ENCODE assay signal across 8 cellular contexts in genomic region chr16:56332464-56333079, GRCh38.
DNase-seq lines count a peak whose midpoint lies in the region; TF ChIP-seq lines count a peak whose summit lies in the region.

No MANE protein-coding gene starts in this region.

- POLR2A ChIA-PET in HEK293 (lab: Yijun Ruan, JAX) = interaction anchor here (0.8 kb wide), 1 partner anchor 24 kb away, joined by 3 read pairs; no protein-coding TSS in a partner anchor

- peaks cover 9% of the 10 kb centered on the region for H3K4me1 Mint-ChIP-seq in type B pancreatic cell (ENCODE audit: unreplicated experiment)

- H3K27ac Mint-ChIP-seq in type B pancreatic cell = peak overlapping the region; percentile 43

- H3K9me3 Mint-ChIP-seq in type B pancreatic cell = no peaks in the 10 kb centered on the region

- H3K9me3 ChIP-seq in HEK293 (ENCODE audit: control insufficient read depth, insufficient read depth, low read depth, low read length) = no peaks in the 10 kb centered on the region

- no peak overlapping the region for H3K4me3 ChIP-seq in HEK293 (ENCODE audit: low read depth, low read length)

- H3K4me1 ChIP-seq in HEK293 (ENCODE audit: control insufficient read depth, insufficient read depth, low read length) = no peaks in the 10 kb centered on the region

- no peak overlapping the region for H3K4me3 Mint-ChIP-seq in type B pancreatic cell

- H3K36me3 ChIP-seq in HEK293 (ENCODE audit: control insufficient read depth in 2 of 2, insufficient read depth in 1 of 2, low read length in 2 of 2) = no peaks in the 10 kb centered on the region

- TF ChIP-seq CTCF in HEK293 (tag by site-specific recombination; IDR thresholded peaks at IDR 0.05) (no peak), type B pancreatic cell (conservative IDR thresholded peaks at IDR 0.05) (peak; percentile 60)

- H3K27me3 Mint-ChIP-seq in type B pancreatic cell = no peaks in the 10 kb centered on the region

- no peaks in the 10 kb centered on the region for H3K36me3 Mint-ChIP-seq in type B pancreatic cell

- CTCF ChIA-PET in HEK293 (lab: Yijun Ruan, JAX) = interaction anchor here (0.5 to 3.2 kb wide), 7 partner anchors 14 to 815 kb away, joined by 3 to 14 read pairs (median 4); no protein-coding TSS in a partner anchor

- in situ Hi-C loops in ACHN (cut with HindIII; ENCODE audit: low pct_ligation_motif_present, low pct_unique_long_range_greater_than_20kb, low sequenced_read_pairs) = no loop called here

- no peak overlapping the region for H3K27ac ChIP-seq in HEK293 (ENCODE audit: extremely low read depth, low read depth, low read length)

- DNase-seq in ACHN = peak; percentile 84
- DNase-seq in astrocyte of the hippocampus (ENCODE audit: low read depth, low spot score) = peak; percentile 21
- peak; percentile 62 for DNase-seq in inferior parietal cortex (ENCODE audit: extremely low spot score)
- no peak for DNase-seq in type B pancreatic cell (ENCODE audit: extremely low spot score, unreplicated experiment)
- no peak for DNase-seq in stimulated activated CD4-positive, alpha-beta T cell treated with anti-CD3 and anti-CD28 coated beads, Interleukin-2, amount 100 ng/mL, for 24 hours
- DNase-seq in NCI-H2029 (lab: John Stamatoyannopoulos, UW) = no peak
- no peak for DNase-seq in effector CD4-positive, alpha-beta T cell

TF ChIP-seq in HEK293, 187 proteins besides CTCF, POLR2A, EP300 and RAD21:
- TF ChIP-seq ZNF398 (tag by site-specific recombination; IDR thresholded peaks at IDR 0.05) (no peak), KLF10 (tag by site-specific recombination; IDR thresholded peaks at IDR 0.05) (no peak), KLF1 (tag by site-specific recombination; IDR thresholded peaks at IDR 0.05) (0 out of 2 replicates have a peak, but pooled peaks have one; percentile 20)

Comparison
In these comparisons a context has a peak if more than half of its experiments do, and no peak if none do; other contexts are left out.
1. DNase-seq: peak in ACHN (single experiment), astrocyte of the hippocampus (single experiment) and inferior parietal cortex (single experiment); none in type B pancreatic cell (single experiment), stimulated activated CD4-positive, alpha-beta T cell treated with anti-CD3 and anti-CD28 coated beads, Interleukin-2, amount 100 ng/mL, for 24 hours (0 of 2), NCI-H2029 (single experiment) and effector CD4-positive, alpha-beta T cell (single experiment).